ENCODE assay signal across 8 cellular contexts in the genomic region with DNA sequence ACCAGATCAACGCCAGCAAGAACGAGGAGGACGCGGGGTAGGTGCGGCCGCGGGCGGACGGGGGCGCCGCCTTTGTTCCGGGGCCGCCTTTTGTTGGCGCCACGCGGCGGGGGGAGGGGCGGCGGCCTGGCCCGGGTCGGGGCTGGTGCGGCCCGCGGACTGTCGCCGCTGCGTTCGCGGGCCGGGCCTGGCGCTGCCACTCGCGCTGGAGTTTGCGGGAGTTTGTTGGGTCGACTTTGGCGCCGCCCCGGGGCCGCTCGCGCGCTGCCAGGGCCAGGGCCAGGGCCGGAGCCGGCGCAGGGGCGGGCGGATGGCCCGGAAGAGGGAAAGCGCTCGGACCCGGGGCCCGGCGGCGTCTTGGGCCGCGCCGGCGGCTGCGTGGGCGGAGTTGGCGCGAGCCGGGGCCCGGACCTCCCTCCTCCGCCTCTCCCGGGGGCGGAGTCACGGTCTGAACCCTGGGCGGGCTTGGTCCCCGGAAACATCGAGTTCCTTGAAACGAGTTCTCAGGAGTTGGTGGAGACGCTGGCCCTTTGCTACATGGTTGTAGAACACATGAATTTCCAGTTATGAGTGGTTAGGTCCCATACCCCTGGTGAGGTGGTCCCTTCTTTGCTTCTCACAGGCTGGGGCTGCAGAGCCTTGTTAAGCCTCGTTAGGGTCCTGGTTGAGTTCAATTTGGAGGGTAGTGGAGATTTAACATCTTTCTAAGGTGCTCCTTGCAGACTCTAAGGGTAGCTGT. TPM values are rescaled to one million over a fixed set of nuclear protein-coding genes. Genes with fewer than 3 reads are reported as not detected.
DNase-seq lines count a peak whose midpoint lies in the region; ATAC-seq and TF ChIP-seq lines count a peak whose summit lies in the region.

No MANE protein-coding gene starts in this region.

- no peaks in the 10 kb centered on the region for H3K27me3 Mint-ChIP-seq in IgD-negative memory B cell
- H3K27me3 Mint-ChIP-seq in T-cell, result peaks cover 0 to 3% of the 10 kb centered on the region in 2 donors

- CTCF ChIA-PET in T-cell (lab: Charles Lee), result interaction anchor here in 1 of 2 donors (1.0 to 1.4 kb wide), 2 partner anchors 26 to 1418 kb away, joined by 3 to 4 read pairs; partner anchors contain the start of gene HNRNPH1

- H3K4me1 ChIP-seq in right cardiac atrium (ENCODE audit: control insufficient read depth, insufficient read depth, low read length), result peaks cover 9% of the 10 kb centered on the region
- peaks cover 45% of the 10 kb centered on the region for H3K4me1 ChIP-seq in vagina

- H3K27me3 ChIP-seq in right cardiac atrium (ENCODE audit: control insufficient read depth, insufficient read depth) (no peaks in the 10 kb centered on the region), vagina (no peaks in the 10 kb centered on the region)

- H3K36me3 Mint-ChIP-seq in IgD-negative memory B cell, result peaks cover 3% of the 10 kb centered on the region
- H3K36me3 Mint-ChIP-seq in T-cell, result peaks cover 32% of the 10 kb centered on the region

- H3K27ac ChIP-seq in right cardiac atrium (ENCODE audit: low read length) (peak overlapping the region; percentile 73), vagina (peak overlapping the region; percentile 77)

- ATAC-seq in GM21528 (IDR thresholded peaks at IDR 0.05; ENCODE audit: low FRiP score, unreplicated experiment), result peak; percentile 57
- peak; percentile 42 to 63 (median 58) for ATAC-seq in T-cell (replicated peaks in 1 of 4)
- ATAC-seq in right cardiac atrium, result peak; percentile 66 to 72

- H3K9me3 Mint-ChIP-seq in IgD-negative memory B cell (peaks cover 0 to 2% (median 0%) of the 10 kb centered on the region in 3 donors), T-cell (no peaks in the 10 kb centered on the region)

- peak; percentile 70 for DNase-seq in ELF-1 (ENCODE audit: low read depth, low spot score)
- peak; percentile 24 to 74 (median 49) for DNase-seq in T-cell
- DNase-seq in amygdala (lab: John Stamatoyannopoulos, UW), result peak in 37 of 56 donors; percentile 12 to 65 (median 34)
- DNase-seq in right cardiac atrium, result peak; percentile 86 to 92 (median 92)
- peak; percentile 52 for DNase-seq in renal cortical epithelial cell (ENCODE audit: low read depth)
- no peak for DNase-seq in vagina (ENCODE audit: extremely low spot score in 2 of 2)

- H3K36me3 ChIP-seq in vagina, result peaks cover 4 to 39% of the 10 kb centered on the region in 2 donors

- POLR2A ChIA-PET in T-cell (lab: Charles Lee), result interaction anchor here in 1 of 2 donors (1.1 kb wide), 1 partner anchor 9 kb away, joined by 3 read pairs; no protein-coding TSS in a partner anchor

- intact Hi-C loops in right cardiac atrium (cut with DNase I), result no loop called here
- intact Hi-C loops in vagina (cut with DNase I), result loop anchor here (2.0 kb wide), 1 partner anchor 26 kb away; no protein-coding TSS in a partner anchor

- H3K4me3 ChIP-seq in right cardiac atrium (ENCODE audit: low read length) (peak overlapping the region; percentile 63), vagina (peak overlapping the region; percentile 59 to 93)

- H3K4me1 Mint-ChIP-seq in IgD-negative memory B cell (peaks cover 13 to 19% (median 16%) of the 10 kb centered on the region in 3 donors), T-cell (peaks cover 38 to 43% (median 39%) of the 10 kb centered on the region in 3 donors)

- TF ChIP-seq CTCF in vagina (IDR thresholded peaks at IDR 0.05), result no peak

- H3K27ac Mint-ChIP-seq in IgD-negative memory B cell (peak overlapping the region; percentile 81 to 92 (median 83)), T-cell (peak overlapping the region; percentile 86 to 92)

- WGBS in right cardiac atrium, result under 1% methylated on average over 74 of the region's 74 CpGs

- H3K9me3 ChIP-seq in right cardiac atrium (ENCODE audit: control insufficient read depth, low read length), result no peaks in the 10 kb centered on the region
- no peaks in the 10 kb centered on the region for H3K9me3 ChIP-seq in vagina

- peak in 1 of 2 donors; percentile 40 for TF ChIP-seq POLR2A in vagina (IDR thresholded peaks at IDR 0.05)

- H3K4me3 Mint-ChIP-seq in IgD-negative memory B cell (peak overlapping the region; percentile 79 to 100 (median 88)), T-cell (peak overlapping the region; percentile 78 to 99 (median 93))

RNA-seq across cellular contexts. Expression of gene HNRNPAB, which starts 0.8 kb away (rescaled TPM):
- polyA plus RNA-seq in IgD-negative memory B cell (70.6 TPM), right cardiac atrium (88.2 TPM)
- total RNA-seq in T-cell (10 to 100 TPM; 78.8 to 89.2 (median 85.1) TPM), right cardiac atrium (100 to 1,000 TPM in 1 of 4 donors, 10 to 100 TPM in 3; 75.3 to 125 (median 86.9) TPM), renal cortical epithelial cell (51.1 and 56.9 TPM in 2 replicates), vagina (92.6 TPM)

RNA-seq across cellular contexts. Expression of gene GMCL2, which starts 18.0 kb away (rescaled TPM):
- not detected for polyA plus RNA-seq in IgD-negative memory B cell
- not detected for total RNA-seq in T-cell
- not detected for total RNA-seq in right cardiac atrium
- polyA plus RNA-seq in right cardiac atrium, result not detected
- not detected in 2 replicates for total RNA-seq in renal cortical epithelial cell
- not detected for total RNA-seq in vagina

RNA-seq across cellular contexts. Expression of gene PHYKPL, which starts 27.4 kb away (rescaled TPM):
- polyA plus RNA-seq in IgD-negative memory B cell (58.1 TPM), right cardiac atrium (35.3 TPM)
- total RNA-seq in T-cell (100 to 1,000 TPM; 135 to 208 (median 193) TPM), right cardiac atrium (10 to 100 TPM; 41.0 to 53.6 (median 48.5) TPM), renal cortical epithelial cell (27.5 and 27.6 TPM in 2 replicates), vagina (77.8 TPM)

RNA-seq across cellular contexts. Expression of gene NHP2, which starts 51.5 kb away (rescaled TPM):
- 227 TPM for polyA plus RNA-seq in IgD-negative memory B cell
- total RNA-seq in T-cell, result 10 to 100 TPM; 61.2 to 95.6 (median 91.2) TPM
- total RNA-seq in right cardiac atrium, result 10 to 100 TPM; 62.3 to 88.4 (median 84.7) TPM
- polyA plus RNA-seq in right cardiac atrium, result 123 TPM
- total RNA-seq in renal cortical epithelial cell, result 146 and 242 TPM in 2 replicates
- 172 TPM for total RNA-seq in vagina

Comparison
In these comparisons a context has a peak if more than half of its experiments do, and no peak if none do; other contexts are left out.
1. DNase-seq: peak in ELF-1 (single experiment), T-cell (34 of 34), amygdala (37 of 56), right cardiac atrium (3 of 3) and renal cortical epithelial cell (single experiment); none in vagina (0 of 2).
2. Peak in every context shown above with its lines, with median percentiles within 50 percentile points of each other: ATAC-seq.